In the genomic region with DNA sequence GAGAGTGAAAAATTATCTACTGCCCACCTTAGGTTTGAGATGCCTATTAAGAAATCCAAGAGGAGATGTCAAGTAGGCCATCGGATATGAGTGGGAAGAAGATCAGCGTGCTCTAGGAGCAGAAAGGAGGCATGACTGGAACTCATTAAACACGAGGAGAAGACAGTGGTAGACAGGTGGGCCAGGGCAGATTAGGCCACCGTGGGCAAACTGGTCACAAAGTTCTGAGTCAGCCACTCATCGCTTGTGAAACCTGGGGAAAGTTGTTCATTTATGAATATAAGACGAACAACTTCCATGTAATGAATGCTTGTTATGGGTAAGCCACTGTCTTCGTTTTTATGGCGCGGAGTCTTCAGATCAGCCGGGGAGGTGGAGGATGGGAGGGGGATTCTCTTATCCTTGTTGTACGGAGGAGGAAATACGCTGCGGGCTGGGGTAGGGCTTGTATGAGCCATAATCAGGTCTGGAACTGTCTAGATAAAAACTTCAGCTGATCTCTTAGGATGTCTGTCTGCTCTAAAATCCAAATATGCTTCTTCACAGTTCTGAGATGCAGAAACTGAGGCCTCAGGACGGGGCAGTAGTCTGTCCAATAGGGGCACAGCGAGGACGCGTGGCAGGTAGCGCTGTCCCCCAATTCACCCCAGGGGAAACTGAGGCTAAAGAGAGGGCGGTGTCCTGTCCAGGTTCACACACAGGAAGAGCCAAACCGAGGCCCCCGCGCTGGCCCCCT, we compare ENCODE assay signal across 8 cellular contexts. TPM values are rescaled to one million over a fixed set of nuclear protein-coding genes. Genes with fewer than 3 reads are reported as not detected.
DNase-seq lines count a peak whose midpoint lies in the region; ATAC-seq and TF ChIP-seq lines count a peak whose summit lies in the region.

No MANE protein-coding gene starts in this region.

- no peak for TF ChIP-seq POLR2A in breast epithelium (IDR thresholded peaks at IDR 0.05)

- H3K4me3 Mint-ChIP-seq in CD8-positive, alpha-beta T cell = peak overlapping the region; percentile 92

- no peak for TF ChIP-seq CTCF in CD8-positive, alpha-beta T cell (IDR thresholded peaks at IDR 0.05)
- no peak for TF ChIP-seq CTCF in LNCaP clone FGC (IDR thresholded peaks at IDR 0.05; ENCODE audit: control insufficient read depth, extremely low read depth, insufficient read depth)
- TF ChIP-seq CTCF in breast epithelium (IDR thresholded peaks at IDR 0.05) = no peak
- no peak for TF ChIP-seq CTCF in GM20000 (IDR thresholded peaks at IDR 0.05; ENCODE audit: extremely low read depth, missing control alignments)

- POLR2A ChIA-PET in CD8-positive, alpha-beta T cell (lab: Charles Lee) = interaction anchor here (1.5 to 3.6 kb wide), 2 partner anchors 15 to 19 kb away, joined by 4 to 23 read pairs; partner anchors contain the start of gene ZNF787

- H3K27me3 Mint-ChIP-seq in CD8-positive, alpha-beta T cell (ENCODE audit: low read depth) = no peaks in the 10 kb centered on the region

- H3K36me3 Mint-ChIP-seq in CD8-positive, alpha-beta T cell = peaks cover 5% of the 10 kb centered on the region

- H3K27me3 ChIP-seq in CD8-positive, alpha-beta T cell (ENCODE audit: insufficient read depth, low read length) = no peaks in the 10 kb centered on the region
- H3K27me3 ChIP-seq in breast epithelium = no peaks in the 10 kb centered on the region
- H3K27me3 ChIP-seq in mononuclear cell (ENCODE audit: insufficient read depth, low read length) = no peaks in the 10 kb centered on the region

- H3K9me3 Mint-ChIP-seq in CD8-positive, alpha-beta T cell = no peaks in the 10 kb centered on the region

- H3K9me3 ChIP-seq in CD8-positive, alpha-beta T cell (ENCODE audit: low read length) = no peaks in the 10 kb centered on the region
- H3K9me3 ChIP-seq in breast epithelium (no peaks in the 10 kb centered on the region), mononuclear cell (ENCODE audit: low read depth, low read length) (no peaks in the 10 kb centered on the region)

- CTCF ChIA-PET in CD8-positive, alpha-beta T cell (lab: Charles Lee) = no interaction called here

- peak overlapping the region; percentile 66 for H3K27ac ChIP-seq in CD8-positive, alpha-beta T cell (ENCODE audit: low read depth, low read length)
- H3K27ac ChIP-seq in breast epithelium = peak overlapping the region; percentile 97 to 98

- intact Hi-C loops in CD8-positive, alpha-beta T cell (cut with DNase I, micrococcal nuclease) = loop anchor here (1.0 to 5.0 kb wide), 10 partner anchors 19 to 1023 kb away; partner anchors contain the start of genes ZNF582 (in 2 of the 2), FIZ1 (in 1 of the 2), PPP1R12C (in 1 of the 2) and ZNF583 (in 1 of the 2)
- intact Hi-C loops in breast epithelium (cut with DNase I; ENCODE audit: low total_unique reads) = loop anchor here (5.0 kb wide), 1 partner anchor 543 kb away; the partner anchor contains the start of gene FIZ1

- H3K4me1 Mint-ChIP-seq in CD8-positive, alpha-beta T cell (ENCODE audit: low read depth) = peaks cover 38% of the 10 kb centered on the region

- peak overlapping the region; percentile 93 for H3K27ac Mint-ChIP-seq in CD8-positive, alpha-beta T cell

- peak overlapping the region; percentile 69 for H3K4me3 ChIP-seq in CD8-positive, alpha-beta T cell (ENCODE audit: low read depth, low read length)
- H3K4me3 ChIP-seq in LNCaP clone FGC (ENCODE audit: low read depth, low read length) = peak overlapping the region; percentile 60
- peak overlapping the region; percentile 60 to 76 (median 67) for H3K4me3 ChIP-seq in breast epithelium
- peak overlapping the region; percentile 55 for H3K4me3 ChIP-seq in mononuclear cell (ENCODE audit: low read length)

- no peak for ATAC-seq in CD8-positive, alpha-beta T cell
- ATAC-seq in GM18519 (IDR thresholded peaks at IDR 0.05; ENCODE audit: low FRiP score, unreplicated experiment) = no peak

- peaks cover 20% of the 10 kb centered on the region for H3K4me1 ChIP-seq in CD8-positive, alpha-beta T cell (ENCODE audit: insufficient read depth, low read length)
- H3K4me1 ChIP-seq in breast epithelium (peaks cover 0 to 22% of the 10 kb centered on the region in 2 donors), mononuclear cell (ENCODE audit: insufficient read depth, low read length) (peaks cover 43% of the 10 kb centered on the region)

- H3K36me3 ChIP-seq in CD8-positive, alpha-beta T cell (ENCODE audit: insufficient read depth, low read length) = no peaks in the 10 kb centered on the region
- H3K36me3 ChIP-seq in breast epithelium = no peaks in the 10 kb centered on the region

- DNase-seq in CD8-positive, alpha-beta T cell = no peak
- DNase-seq in LNCaP clone FGC (ENCODE audit: low read depth) (no peak), breast epithelium (ENCODE audit: low spot score in 2 of 2) (peak in 1 of 2 donors; percentile 35), GM20000 (ENCODE audit: low spot score) (no peak), mucosa of gallbladder (ENCODE audit: low spot score) (no peak), NCI-H187 (lab: John Stamatoyannopoulos, UW) (no peak)

RNA-seq across cellular contexts. Expression of gene ZNF444, which starts 1.1 kb away (rescaled TPM):
- 10 to 100 TPM; 17.2 to 18.6 TPM for total RNA-seq in CD8-positive, alpha-beta T cell
- total RNA-seq in breast epithelium (10 to 100 TPM; 13.9 to 38.5 (median 33.1) TPM), mononuclear cell (4.1 TPM), mucosa of gallbladder (76.2 TPM)

RNA-seq across cellular contexts. Expression of gene ZNF787, which starts 18.9 kb away (rescaled TPM):
- total RNA-seq in CD8-positive, alpha-beta T cell = 10 to 100 TPM; 10.2 to 10.8 TPM
- total RNA-seq in breast epithelium (10 to 100 TPM; 10.2 to 11.1 (median 10.4) TPM), mononuclear cell (25.0 TPM), mucosa of gallbladder (38.2 TPM)

RNA-seq across cellular contexts. Expression of gene GALP, which starts 35.8 kb away (rescaled TPM):
- not detected for total RNA-seq in CD8-positive, alpha-beta T cell
- not detected for total RNA-seq in breast epithelium
- not detected for total RNA-seq in mononuclear cell
- not detected for total RNA-seq in mucosa of gallbladder

RNA-seq across cellular contexts. Expression of gene ZSCAN5B, which starts 57.6 kb away (rescaled TPM):
- total RNA-seq in CD8-positive, alpha-beta T cell = not detected
- total RNA-seq in breast epithelium = not detected
- total RNA-seq in mononuclear cell = not detected
- total RNA-seq in mucosa of gallbladder = not detected
